In genomic region chr10:96697026-96697425, GRCh38 we compare ENCODE assay signal across 18 cellular contexts. TPM values are rescaled to one million over a fixed set of nuclear protein-coding genes. Genes with fewer than 3 reads are reported as not detected.
DNase-seq lines count a peak whose midpoint lies in the region; ATAC-seq and TF ChIP-seq lines count a peak whose summit lies in the region.
"Had no signal": no experiment of that assay in that cellular context is flagged by ENCODE, and none has a peak within 500 bp of the region (broad histone marks: within the 10 kb centered on the region; RNA-seq: fewer than 3 reads in every experiment).

No MANE protein-coding gene starts in this region.

- peaks cover 27 to 49% of the 10 kb centered on the region in 2 donors for H3K4me1 Mint-ChIP-seq in effector memory CD8-positive, alpha-beta T cell (ENCODE audit: low read depth in 2 of 2)
- peaks cover 56 to 89% of the 10 kb centered on the region in 2 donors for H3K4me1 Mint-ChIP-seq in stimulated activated naive B cell treated with anti-CD40 and anti-IgM and Interleukin-4, amounts not matched to agents 10 μg/mL and 1 μg/mL and 100 μg/mL, for 72 hours

- peak overlapping the region; percentile 53 for H3K9ac ChIP-seq in Karpas-422 (ENCODE audit: low read length)

- H3K27ac ChIP-seq in Karpas-422 (ENCODE audit: low read length) = peak overlapping the region; percentile 100
- H3K27ac ChIP-seq: SK-N-MC had no signal

- H3K9me3 ChIP-seq in Karpas-422 (ENCODE audit: low read length) = no peaks in the 10 kb centered on the region
- H3K9me3 ChIP-seq: BE2C had no signal

- peaks cover 3% of the 10 kb centered on the region for H3K36me3 Mint-ChIP-seq in effector memory CD8-positive, alpha-beta T cell (ENCODE audit: insufficient read depth)
- H3K36me3 Mint-ChIP-seq in stimulated activated naive B cell treated with anti-CD40 and anti-IgM and Interleukin-4, amounts not matched to agents 10 μg/mL and 1 μg/mL and 100 μg/mL, for 72 hours = peaks cover 33 to 47% of the 10 kb centered on the region in 2 donors

- no peak for DNase-seq in Karpas-422
- no peak for DNase-seq in effector memory CD8-positive, alpha-beta T cell
- DNase-seq in stimulated activated naive B cell treated with anti-CD40 and anti-IgM and Interleukin-4, amounts not matched to agents 10 μg/mL and 1 μg/mL and 100 μg/mL, for 72 hours = no peak
- DNase-seq in GM13977 (ENCODE audit: low spot score) = no peak
- DNase-seq in GM10266 (ENCODE audit: extremely low spot score) = no peak
- no peak for DNase-seq in ecto neural progenitor cell (ENCODE audit: low spot score)
- DNase-seq: ACHN, BE2C, HFFc6, NCI-H1417 treated with DMSO at 0.1 percent for 48 hours, NCI-H2081, NCI-H226, NCI-H526, T-helper 1 cell had no signal

- peak overlapping the region; percentile 83 to 94 for H3K27ac Mint-ChIP-seq in effector memory CD8-positive, alpha-beta T cell
- peak overlapping the region; percentile 81 for H3K27ac Mint-ChIP-seq in stimulated activated naive B cell treated with anti-CD40 and anti-IgM and Interleukin-4, amounts not matched to agents 10 μg/mL and 1 μg/mL and 100 μg/mL, for 72 hours
- H3K27ac Mint-ChIP-seq: HFFc6 had no signal

- peaks cover 82% of the 10 kb centered on the region for H3K4me1 ChIP-seq in Karpas-422 (ENCODE audit: low read length)
- H3K4me1 ChIP-seq: BE2C had no signal

- TF ChIP-seq CTCF in GM13977 (IDR thresholded peaks at IDR 0.05; ENCODE audit: extremely low read depth, insufficient read depth, missing control alignments) (no peak), GM10266 (IDR thresholded peaks at IDR 0.05; ENCODE audit: control insufficient read depth, insufficient read depth, low read depth, missing control alignments) (no peak)

- peaks cover 10% of the 10 kb centered on the region for H3K36me3 ChIP-seq in Karpas-422 (ENCODE audit: insufficient read depth, low read length)
- H3K36me3 ChIP-seq: BE2C had no signal

- peaks cover 4% of the 10 kb centered on the region; the same call in 1 of the 2 replicates for H4K20me1 ChIP-seq in Karpas-422 (ENCODE audit: insufficient read depth, low read depth, low read length)

- no peak for ATAC-seq in effector memory CD8-positive, alpha-beta T cell (replicated peaks)
- ATAC-seq in stimulated activated naive B cell treated with anti-CD40 and anti-IgM and Interleukin-4, amounts not matched to agents 10 μg/mL and 1 μg/mL and 100 μg/mL, for 72 hours (replicated peaks) = no peak
- ATAC-seq: Panc1, Right ventricle myocardium inferior had no signal

- no peaks in the 10 kb centered on the region for H3K27me3 ChIP-seq in Karpas-422 (ENCODE audit: low read length)
- H3K27me3 ChIP-seq: BE2C had no signal

- in situ Hi-C loops in GM13977 (cut with MboI; ENCODE audit: low pct_unique_long_range_greater_than_20kb, low sequenced_read_pairs, unreplicated experiment) = no loop called here

- no peaks in the 10 kb centered on the region for H3K27me3 Mint-ChIP-seq in effector memory CD8-positive, alpha-beta T cell
- H3K27me3 Mint-ChIP-seq in stimulated activated naive B cell treated with anti-CD40 and anti-IgM and Interleukin-4, amounts not matched to agents 10 μg/mL and 1 μg/mL and 100 μg/mL, for 72 hours = no peaks in the 10 kb centered on the region

- H3K4me3 ChIP-seq in GM08714 (ENCODE audit: low read length) = peak overlapping the region; percentile 36; the same call in 1 of the 2 replicates
- peak overlapping the region; percentile 44; the same call in 1 of the 2 replicates for H3K4me3 ChIP-seq in Karpas-422 (ENCODE audit: low read length)
- H3K4me3 ChIP-seq: SK-N-MC had no signal

- H3K4me3 Mint-ChIP-seq in effector memory CD8-positive, alpha-beta T cell = no peak overlapping the region
- peak overlapping the region; percentile 14 to 55 for H3K4me3 Mint-ChIP-seq in stimulated activated naive B cell treated with anti-CD40 and anti-IgM and Interleukin-4, amounts not matched to agents 10 μg/mL and 1 μg/mL and 100 μg/mL, for 72 hours
- H3K4me3 Mint-ChIP-seq: HFFc6 had no signal

- peak overlapping the region; percentile 87 for H3K4me2 ChIP-seq in Karpas-422 (ENCODE audit: low read depth, low read length, poor library complexity, severe bottlenecking)

- H2AFZ ChIP-seq in Karpas-422 (ENCODE audit: low read length) = no peak overlapping the region

- no peaks in the 10 kb centered on the region for H3K9me2 ChIP-seq in Karpas-422 (replicated peaks; ENCODE audit: insufficient read depth, low read length)

- peaks cover 91% of the 10 kb centered on the region for H3K79me2 ChIP-seq in Karpas-422 (ENCODE audit: low read length)

- no peaks in the 10 kb centered on the region for H3K9me3 Mint-ChIP-seq in effector memory CD8-positive, alpha-beta T cell
- no peaks in the 10 kb centered on the region for H3K9me3 Mint-ChIP-seq in stimulated activated naive B cell treated with anti-CD40 and anti-IgM and Interleukin-4, amounts not matched to agents 10 μg/mL and 1 μg/mL and 100 μg/mL, for 72 hours
- H3K9me3 Mint-ChIP-seq: HFFc6 had no signal

RNA-seq across cellular contexts. Expression of gene PIK3AP1, which starts 23.3 kb away (rescaled TPM):
- 131 and 162 TPM in 2 replicates for total RNA-seq in Karpas-422 (2014; rRNA removed; shearing (Covaris generic); ENCODE audit: low replicate concordance)

Comparison
In these comparisons a context has a peak if more than half of its experiments do, and no peak if none do; other contexts are left out.
1. H3K4me3 Mint-ChIP-seq: peak in stimulated activated naive B cell treated with anti-CD40 and anti-IgM and Interleukin-4, amounts not matched to agents 10 μg/mL and 1 μg/mL and 100 μg/mL, for 72 hours (2 of 2); none in effector memory CD8-positive, alpha-beta T cell (0 of 2).